Comparison of ENCODE assay signal across 8 cellular contexts in genomic region chr5:34929720-34930526, GRCh38. TPM values are rescaled to one million over a fixed set of nuclear protein-coding genes. Genes with fewer than 3 reads are reported as not detected.
DNase-seq lines count a peak whose midpoint lies in the region; ATAC-seq and TF ChIP-seq lines count a peak whose summit lies in the region.

No MANE protein-coding gene starts in this region.

- H3K4me1 ChIP-seq in DND-41 (ENCODE audit: insufficient read depth, low read length) (peaks cover 37% of the 10 kb centered on the region), fibroblast of lung (ENCODE audit: control insufficient read depth, extremely low read depth, insufficient read depth, low read length) (peaks cover 2% of the 10 kb centered on the region)

- no peaks in the 10 kb centered on the region for H3K9me3 Mint-ChIP-seq in naive thymus-derived CD8-positive, alpha-beta T cell

- H4K20me1 ChIP-seq in DND-41 (ENCODE audit: insufficient read depth, low read length) (peaks cover 18% of the 10 kb centered on the region; the same call in 1 of the 2 replicates), fibroblast of lung (ENCODE audit: control insufficient read depth, extremely low read depth, insufficient read depth, low read length) (no peaks in the 10 kb centered on the region)

- peak; percentile 60 for ATAC-seq in DND-41 (ENCODE audit: insufficient read depth, low read depth)
- ATAC-seq in GM21723 (IDR thresholded peaks at IDR 0.05; ENCODE audit: unreplicated experiment), result peak; percentile 76
- peak; percentile 76 to 77 for ATAC-seq in naive thymus-derived CD8-positive, alpha-beta T cell

- peak overlapping the region; percentile 72 to 76 for H3K4me3 ChIP-seq in DND-41 (ENCODE audit: low read depth in 1 of 2, low read length in 2 of 2)
- H3K4me3 ChIP-seq in Jurkat, Clone E6-1 (ENCODE audit: low read length), result peak overlapping the region; percentile 89
- peak overlapping the region; percentile 77 to 98 (median 88) for H3K4me3 ChIP-seq in fibroblast of lung (replicated peaks in 1 of 4; ENCODE audit: control extremely low read depth in 1 of 4, insufficient read depth in 1 of 4, low read depth in 3 of 4, low read length in 4 of 4)

- H3K9me3 ChIP-seq in DND-41 (ENCODE audit: insufficient read depth, low read length, severe bottlenecking), result no peaks in the 10 kb centered on the region
- no peaks in the 10 kb centered on the region for H3K9me3 ChIP-seq in fibroblast of lung (ENCODE audit: control insufficient read depth, insufficient read depth, low read depth, low read length)

- peaks cover 0 to 33% (median 2%) of the 10 kb centered on the region in 3 donors for H3K36me3 Mint-ChIP-seq in naive thymus-derived CD8-positive, alpha-beta T cell

- peaks cover 52% of the 10 kb centered on the region for H3K79me2 ChIP-seq in DND-41 (ENCODE audit: insufficient read depth, low read length)
- H3K79me2 ChIP-seq in fibroblast of lung (ENCODE audit: control insufficient read depth, insufficient read depth, low read length), result peaks cover 45% of the 10 kb centered on the region

- peak overlapping the region; percentile 22 to 98 (median 96) for H3K27ac Mint-ChIP-seq in naive thymus-derived CD8-positive, alpha-beta T cell

- H3K27me3 ChIP-seq in DND-41 (ENCODE audit: insufficient read depth, low read length, poor library complexity), result no peaks in the 10 kb centered on the region
- no peaks in the 10 kb centered on the region for H3K27me3 ChIP-seq in fibroblast of lung (ENCODE audit: control insufficient read depth, insufficient read depth, low read length)

- H3K36me3 ChIP-seq in DND-41 (ENCODE audit: insufficient read depth, low read length), result peaks cover 38% of the 10 kb centered on the region
- H3K36me3 ChIP-seq in fibroblast of lung (ENCODE audit: control insufficient read depth, insufficient read depth, low read length), result peaks cover 5% of the 10 kb centered on the region

- peak overlapping the region; percentile 67 for H3K27ac ChIP-seq in DND-41 (ENCODE audit: low read length)
- H3K27ac ChIP-seq in fibroblast of lung (ENCODE audit: insufficient read depth, low read length), result peak overlapping the region; percentile 93

- H3K9ac ChIP-seq in DND-41 (ENCODE audit: low read depth, low read length) (peak overlapping the region; percentile 80), fibroblast of lung (ENCODE audit: insufficient read depth, low read length) (peak overlapping the region; percentile 82)

- peak overlapping the region; percentile 83 for H2AFZ ChIP-seq in DND-41 (ENCODE audit: low read depth, low read length)
- H2AFZ ChIP-seq in fibroblast of lung (ENCODE audit: low read length), result peak overlapping the region; percentile 82

- H3K4me3 Mint-ChIP-seq in naive thymus-derived CD8-positive, alpha-beta T cell, result peak overlapping the region; percentile 94 to 98 (median 97)

- POLR2A ChIA-PET in naive thymus-derived CD8-positive, alpha-beta T cell (lab: Charles Lee), result interaction anchor here (0.6 to 3.6 kb wide), 13 partner anchors 9 to 1946 kb away, joined by 3 to 111 read pairs (median 6); partner anchors contain the start of genes BRIX1, IL7R, LMBRD2 and NADK2

- H3K4me1 Mint-ChIP-seq in naive thymus-derived CD8-positive, alpha-beta T cell, result peaks cover 22 to 43% (median 36%) of the 10 kb centered on the region in 4 donors

- H3K4me2 ChIP-seq in DND-41 (ENCODE audit: insufficient read depth, low read length) (peak overlapping the region; percentile 67), fibroblast of lung (ENCODE audit: extremely low read depth, insufficient read depth, low read length) (peak overlapping the region; percentile 82)

- no peaks in the 10 kb centered on the region for H3K27me3 Mint-ChIP-seq in naive thymus-derived CD8-positive, alpha-beta T cell

- TF ChIP-seq CTCF in DND-41 (IDR thresholded peaks at IDR 0.05; ENCODE audit: borderline replicate concordance, extremely low read depth, low read length, poor library complexity, severe bottlenecking) (no peak), fibroblast of lung (conservative IDR thresholded peaks at IDR 0.05 in 1 of 2, IDR thresholded peaks at IDR 0.05 in 1 of 2; ENCODE audit: low read depth in 1 of 2, low read length in 2 of 2) (no peak)

- peak; percentile 75 for DNase-seq in DND-41
- DNase-seq in Jurkat, Clone E6-1 (ENCODE audit: low read depth, low spot score), result peak; percentile 64
- DNase-seq in RKO (ENCODE audit: low spot score), result peak; percentile 84
- DNase-seq in activated T-helper 1 cell treated with anti-CD3 and anti-CD28 coated beads, Interleukin-2, amount 50 U/mL, for 16 hours (ENCODE audit: low read depth in 1 of 2, low spot score in 1 of 2), result peak; percentile 52 to 68
- peak; percentile 77 to 83 for DNase-seq in fibroblast of lung (ENCODE audit: low read depth in 2 of 2)
- DNase-seq in naive thymus-derived CD8-positive, alpha-beta T cell, result peak; percentile 68 to 93 (median 76)
- DNase-seq in stimulated activated naive CD4-positive, alpha-beta T cell (lab: John Stamatoyannopoulos, UW), result peak; percentile 71 to 79 (median 76)

RNA-seq across cellular contexts. Expression of gene DNAJC21, which starts 0.6 kb away (rescaled TPM):
- 61.9 TPM for polyA plus RNA-seq in Jurkat, Clone E6-1 (2012; ENCODE audit: insufficient read depth, insufficient read length)
- total RNA-seq in fibroblast of lung, result 49.8 and 64.4 TPM in 2 replicates
- 56.6 and 60.4 TPM in 2 replicates for polyA plus RNA-seq in fibroblast of lung
- 48.3 and 49.5 TPM in 2 replicates for polyA plus RNA-seq in fibroblast of lung (2012)
- 1.7 and 3.4 TPM in 2 replicates for polyA minus RNA-seq in fibroblast of lung (ENCODE audit: low replicate concordance)
- 10 to 100 TPM; 57.9 to 62.6 TPM for total RNA-seq in naive thymus-derived CD8-positive, alpha-beta T cell
- 10 to 100 TPM; 14.6 to 27.6 (median 21.8) TPM for polyA plus RNA-seq in naive thymus-derived CD8-positive, alpha-beta T cell

RNA-seq across cellular contexts. Expression of gene BRIX1, which starts 14.4 kb away (rescaled TPM):
- 134 TPM for polyA plus RNA-seq in Jurkat, Clone E6-1 (2012; ENCODE audit: insufficient read depth, insufficient read length)
- total RNA-seq in fibroblast of lung, result 40.8 and 46.9 TPM in 2 replicates
- 42.3 and 84.2 TPM in 2 replicates for polyA plus RNA-seq in fibroblast of lung
- polyA plus RNA-seq in fibroblast of lung (2012), result 28.8 and 57.8 TPM in 2 replicates
- 0.43 and 4.4 TPM in 2 replicates for polyA minus RNA-seq in fibroblast of lung (ENCODE audit: low replicate concordance)
- total RNA-seq in naive thymus-derived CD8-positive, alpha-beta T cell, result 10 to 100 TPM; 36.8 to 41.1 TPM
- 10 to 100 TPM; 43.4 to 49.9 (median 45.5) TPM for polyA plus RNA-seq in naive thymus-derived CD8-positive, alpha-beta T cell

RNA-seq across cellular contexts. Expression of gene RAD1, which starts 14.6 kb away (rescaled TPM):
- polyA plus RNA-seq in Jurkat, Clone E6-1 (2012; ENCODE audit: insufficient read depth, insufficient read length), result 60.9 TPM
- 69.6 and 123 TPM in 2 replicates for total RNA-seq in fibroblast of lung
- 40.4 and 46.9 TPM in 2 replicates for polyA plus RNA-seq in fibroblast of lung
- polyA plus RNA-seq in fibroblast of lung (2012), result 41.0 and 41.7 TPM in 2 replicates
- 8.2 and 9.8 TPM in 2 replicates for polyA minus RNA-seq in fibroblast of lung (ENCODE audit: low replicate concordance)
- 10 to 100 TPM; 29.5 to 33.9 TPM for total RNA-seq in naive thymus-derived CD8-positive, alpha-beta T cell
- 10 to 100 TPM; 18.8 to 19.9 (median 19.4) TPM for polyA plus RNA-seq in naive thymus-derived CD8-positive, alpha-beta T cell

Comparison
In these comparisons a context has a peak if more than half of its experiments do, and no peak if none do; other contexts are left out.
1. Peak in every context shown above with its lines: DNase-seq, ATAC-seq, H3K4me3 ChIP-seq and H3K27ac ChIP-seq.